13 cellular contexts compared by ENCODE assay signal in genomic region chr6:22657341-22657985, GRCh38.
DNase-seq lines count a peak whose midpoint lies in the region; ATAC-seq lines count a peak whose summit lies in the region.
"Had no signal": no experiment of that assay in that cellular context is flagged by ENCODE, and none has a peak within 500 bp of the region (broad histone marks: within the 10 kb centered on the region; RNA-seq: fewer than 3 reads in every experiment).

No MANE protein-coding gene starts in this region.

- no peaks in the 10 kb centered on the region for H3K4me1 Mint-ChIP-seq in CD4-positive, alpha-beta memory T cell

- no peak overlapping the region for H3K4me3 Mint-ChIP-seq in CD4-positive, alpha-beta memory T cell
- H3K4me3 Mint-ChIP-seq: CD14-positive monocyte had no signal

- H3K27ac ChIP-seq in CD4-positive, alpha-beta memory T cell (ENCODE audit: low read depth, low read length), result no peak overlapping the region
- H3K27ac ChIP-seq: sigmoid colon had no signal

- no peaks in the 10 kb centered on the region for H3K27me3 Mint-ChIP-seq in CD4-positive, alpha-beta memory T cell

- H3K27ac Mint-ChIP-seq in CD4-positive, alpha-beta memory T cell, result no peak overlapping the region
- H3K27ac Mint-ChIP-seq: CD14-positive monocyte had no signal

- peak in 40 of 58 donors; percentile 4 to 84 (median 32) for DNase-seq in anterior cingulate cortex (lab: John Stamatoyannopoulos, UW)
- DNase-seq in middle frontal gyrus (ENCODE audit: extremely low spot score, low spot score), result peak; percentile 81
- DNase-seq in CD4-positive, alpha-beta memory T cell, result no peak
- DNase-seq: activated T-cell treated with anti-CD3 and anti-CD28 coated beads, Interleukin-2, amount 50 U/mL, for 1 hour; sigmoid colon; T-helper 9 cell had no signal

- H3K27me3 ChIP-seq in CD4-positive, alpha-beta memory T cell (ENCODE audit: insufficient read depth, low read length), result no peaks in the 10 kb centered on the region
- H3K27me3 ChIP-seq: sigmoid colon had no signal

- CTCF ChIA-PET in CD4-positive, alpha-beta memory T cell (lab: Charles Lee; ENCODE audit: partially characterized antibody), result no interaction called here

- peak overlapping the region; percentile 53; the same call in 1 of the 2 replicates for H3K4me3 ChIP-seq in GM08714 (ENCODE audit: low read length)
- no peak overlapping the region for H3K4me3 ChIP-seq in CD4-positive, alpha-beta memory T cell (ENCODE audit: low read length in 2 of 2)
- H3K4me3 ChIP-seq: sigmoid colon had no signal

- no peaks in the 10 kb centered on the region for H3K36me3 ChIP-seq in CD4-positive, alpha-beta memory T cell (ENCODE audit: insufficient read depth, low read length)
- H3K36me3 ChIP-seq: sigmoid colon had no signal

- no peaks in the 10 kb centered on the region for H3K9me3 ChIP-seq in CD4-positive, alpha-beta memory T cell (ENCODE audit: control insufficient read depth in 1 of 2, low read length in 2 of 2)
- H3K9me3 ChIP-seq: sigmoid colon had no signal

- H3K9me3 Mint-ChIP-seq in CD4-positive, alpha-beta memory T cell, result peaks cover 0 to 11% (median under 1%) of the 10 kb centered on the region in 8 donors

- H3K4me1 ChIP-seq in CD4-positive, alpha-beta memory T cell (ENCODE audit: insufficient read depth, low read length), result no peaks in the 10 kb centered on the region

- no peaks in the 10 kb centered on the region for H3K36me3 Mint-ChIP-seq in CD4-positive, alpha-beta memory T cell
- H3K36me3 Mint-ChIP-seq: CD14-positive monocyte had no signal

- ATAC-seq in HG02981 (IDR thresholded peaks at IDR 0.05; ENCODE audit: unreplicated experiment), result peak; percentile 45
- ATAC-seq in GM21367 (IDR thresholded peaks at IDR 0.05; ENCODE audit: unreplicated experiment), result no peak
- no peak for ATAC-seq in HG03457 (IDR thresholded peaks at IDR 0.05; ENCODE audit: unreplicated experiment)
- ATAC-seq in HG02642 (IDR thresholded peaks at IDR 0.05; ENCODE audit: poor library complexity, unreplicated experiment), result no peak
- ATAC-seq: HCT116 had no signal

- POLR2A ChIA-PET in CD4-positive, alpha-beta memory T cell (lab: Charles Lee; ENCODE audit: partially characterized antibody), result no interaction called here

- intact Hi-C loops in CD4-positive, alpha-beta memory T cell (cut with micrococcal nuclease), result no loop called here

Comparison
In these comparisons a context has a peak if more than half of its experiments do, and no peak if none do; other contexts are left out.
1. DNase-seq: peak in anterior cingulate cortex (40 of 58) and middle frontal gyrus (single experiment); none in CD4-positive, alpha-beta memory T cell (0 of 5).